ENCODE assay signal across 1 cellular context in genomic region chr1:51290489-51290847, GRCh38.
A peak's percentile ranks its signal among the peaks of the same experiment; 100 is the strongest.
TF ChIP-seq lines count a peak whose summit lies in the region.

No MANE protein-coding gene starts in this region.

TF ChIP-seq in K562, 482 proteins besides CTCF, POLR2A, EP300 and RAD21:
- TF ChIP-seq PTBP1 (IDR thresholded peaks at IDR 0.05; ENCODE audit: low read depth, low read length) (0 out of 2 replicates have a peak, but pooled peaks have one; percentile 35), CBX1 (IDR thresholded peaks at IDR 0.05; ENCODE audit: low read depth) (peak; percentile 40; the same call in 1 of the 2 replicates), TRIM24 (IDR thresholded peaks at IDR 0.05) (no peak), CBX3 (IDR thresholded peaks at IDR 0.05; ENCODE audit: borderline replicate concordance in 1 of 2, low read length in 2 of 2) (peak in 1 of 2 experiments; percentile 55; a peak in 1 of 3 replicates), BCOR (IDR thresholded peaks at IDR 0.05) (peak; percentile 92), EHMT2 (IDR thresholded peaks at IDR 0.05) (no peak), HDAC8 (tag; IDR thresholded peaks at IDR 0.05) (no peak), CXXC5 (CRISPR knock-in tag; IDR thresholded peaks at IDR 0.05) (no peak), ZSCAN29 (IDR thresholded peaks at IDR 0.05) (no peak), KDM1A (IDR thresholded peaks at IDR 0.05) (peak; percentile 67 to 80), PHF20 (IDR thresholded peaks at IDR 0.05; ENCODE audit: partially characterized antibody) (peak; percentile 22), HDAC2 (IDR thresholded peaks at IDR 0.05) (peak; percentile 67; the same call in 1 of the 2 replicates), RCOR1 (IDR thresholded peaks at IDR 0.05; ENCODE audit: borderline replicate concordance in 1 of 2, low read depth in 2 of 2, low read length in 2 of 2) (0 out of 4 replicates have a peak, but pooled peaks of 1 of the 2 experiments have one; percentile 48), NFE2 (IDR thresholded peaks at IDR 0.05; ENCODE audit: low read depth) (no peak), SMARCA5 (IDR thresholded peaks at IDR 0.05) (0 out of 2 replicates have a peak, but pooled peaks have one; percentile 35), CAMTA2 (CRISPR knock-in tag; conservative IDR thresholded peaks at IDR 0.05) (no peak), RBM25 (IDR thresholded peaks at IDR 0.05; ENCODE audit: low read depth, low read length, severe bottlenecking) (peak; percentile 95), ADNP (tag; IDR thresholded peaks at IDR 0.05) (peak; percentile 34; the same call in 1 of the 2 replicates)
